Comparison of ENCODE assay signal across 16 cellular contexts in the genomic region with DNA sequence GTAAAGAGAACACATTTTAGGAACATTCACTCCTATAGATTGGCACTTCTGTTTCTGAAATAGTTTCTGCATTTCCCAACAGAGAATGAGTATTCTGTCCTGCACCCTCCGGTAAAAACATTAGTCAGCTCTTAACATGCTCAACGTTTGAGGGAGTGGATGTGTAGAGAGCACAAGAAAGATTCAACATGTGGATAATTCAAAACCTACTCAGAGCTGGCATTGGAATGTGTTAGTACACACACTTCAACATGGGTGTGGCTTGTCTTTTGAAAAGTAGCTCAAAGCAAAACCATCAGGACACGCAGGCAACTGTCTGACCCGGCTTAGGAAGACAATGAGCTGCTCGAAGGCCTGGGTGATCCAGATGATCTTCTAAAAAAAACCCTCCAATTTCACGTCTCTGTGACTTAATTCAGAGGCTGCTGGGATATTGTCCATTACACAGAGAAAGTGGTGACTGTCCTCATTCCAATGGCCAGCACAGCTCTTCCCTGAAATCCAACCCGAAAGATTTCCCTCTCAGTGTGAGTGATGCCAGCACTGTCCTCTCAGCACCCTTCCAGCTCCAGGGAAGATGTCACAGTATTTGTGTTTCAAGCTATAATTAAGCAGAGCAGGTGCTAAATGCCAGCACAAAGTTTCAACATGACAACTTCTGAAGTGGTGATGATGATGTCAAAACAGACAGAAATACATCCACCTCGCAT. TPM values are rescaled to one million over a fixed set of nuclear protein-coding genes. Genes with fewer than 3 reads are reported as not detected.
DNase-seq lines count a peak whose midpoint lies in the region; ATAC-seq and TF ChIP-seq lines count a peak whose summit lies in the region.
"Had no signal": no experiment of that assay in that cellular context is flagged by ENCODE, and none has a peak within 500 bp of the region (broad histone marks: within the 10 kb centered on the region; RNA-seq: fewer than 3 reads in every experiment).

No MANE protein-coding gene starts in this region.

- ATAC-seq in HG03521 (IDR thresholded peaks at IDR 0.05; ENCODE audit: unreplicated experiment) = no peak
- ATAC-seq: naive thymus-derived CD8-positive, alpha-beta T cell; stimulated activated naive CD8-positive, alpha-beta T cell treated with anti-CD3 and anti-CD28 coated beads, Interleukin-15, Interleukin-2, amounts not matched to agents 100 U/mL and 50 U/mL, for 24 hours had no signal

- CTCF ChIA-PET in AG04450 (lab: Charles Lee) = interaction anchor here (1.3 kb wide), 1 partner anchor 275 kb away, joined by 6 read pairs; no protein-coding TSS in a partner anchor

- H3K9me3 ChIP-seq in AG04450 (ENCODE audit: control insufficient read depth, insufficient read depth, low read length) (no peaks in the 10 kb centered on the region), muscle layer of duodenum (ENCODE audit: control insufficient read depth in 1 of 2, low read length in 2 of 2) (no peaks in the 10 kb centered on the region)

- H3K36me3 ChIP-seq in muscle layer of duodenum (ENCODE audit: control insufficient read depth in 1 of 2, insufficient read depth in 2 of 2, low read length in 2 of 2) = no peaks in the 10 kb centered on the region

- no peak for DNase-seq in AG04450 (ENCODE audit: low read depth, low spot score)
- DNase-seq in LoVo (ENCODE audit: low spot score) = peak; percentile 18
- peak; percentile 36 for DNase-seq in dedifferentiated amniotic fluid mesenchymal stem cell (ENCODE audit: extremely low spot score)
- no peak for DNase-seq in stimulated activated CD8-positive, alpha-beta memory T cell treated with anti-CD3 and anti-CD28 coated beads, Interleukin-4, amount 100 ng/mL, for 48 hours
- no peak for DNase-seq in foreskin melanocyte
- DNase-seq in NCI-H1694 (lab: John Stamatoyannopoulos, UW) = no peak
- DNase-seq: activated CD4-positive, alpha-beta T cell treated with anti-CD3 and anti-CD28 coated beads, Interleukin-2, amount 10 ng/mL, durations not matched to agents 7 days and 5 days; activated gamma-delta T cell; MM.1S; naive thymus-derived CD8-positive, alpha-beta T cell; NCI-H526; stimulated activated CD4-positive, alpha-beta T cell treated with anti-CD3 and anti-CD28 coated beads, Interleukin-15, amount 100 ng/mL, for 24 hours; stimulated activated naive CD8-positive, alpha-beta T cell treated with anti-CD3 and anti-CD28 coated beads, Interleukin-15, Interleukin-2, amounts not matched to agents 100 U/mL and 50 U/mL, for 24 hours; T-helper 1 cell had no signal

- H3K4me1 ChIP-seq in muscle layer of duodenum (ENCODE audit: control insufficient read depth in 1 of 2, insufficient read depth in 2 of 2, low read length in 2 of 2) = peaks cover 0 to 4% of the 10 kb centered on the region in 2 donors

- H3K27ac ChIP-seq in AG04450 (ENCODE audit: low read depth, low read length) = peak overlapping the region; percentile 32
- peak overlapping the region; percentile 2 for H3K27ac ChIP-seq in muscle layer of duodenum (ENCODE audit: low read length)

- POLR2A ChIA-PET in AG04450 (lab: Yijun Ruan, JAX) = interaction anchor here (0.6 to 1.2 kb wide), 2 partner anchors 9 to 338 kb away, joined by 3 read pairs; no protein-coding TSS in a partner anchor

- TF ChIP-seq CTCF in AG04450 (IDR thresholded peaks at IDR 0.05; ENCODE audit: low read depth, low read length) = no peak

- H3K4me3 ChIP-seq in AG04450 (ENCODE audit: low read depth, low read length) = no peak overlapping the region
- no peak overlapping the region for H3K4me3 ChIP-seq in muscle layer of duodenum (ENCODE audit: low read depth in 1 of 2, low read length in 2 of 2)

- H3K27me3 ChIP-seq in AG04450 (ENCODE audit: control insufficient read depth, insufficient read depth, low read length) (no peaks in the 10 kb centered on the region), muscle layer of duodenum (ENCODE audit: low read depth, low read length) (no peaks in the 10 kb centered on the region)

RNA-seq across cellular contexts. Expression of a gene that starts 18.1 kb away (rescaled TPM):
- polyA plus RNA-seq in AG04450 (2011; rRNA removed) = 424 and 530 TPM in 2 replicates
- polyA minus RNA-seq in AG04450 (2011; rRNA and poly(A)+ RNA removed) = 904 and 984 TPM in 2 replicates

Comparison
In these comparisons a context has a peak if more than half of its experiments do, and no peak if none do; other contexts are left out.
1. DNase-seq: peak in LoVo (single experiment) and dedifferentiated amniotic fluid mesenchymal stem cell (single experiment); none in AG04450 (single experiment), stimulated activated CD8-positive, alpha-beta memory T cell treated with anti-CD3 and anti-CD28 coated beads, Interleukin-4, amount 100 ng/mL, for 48 hours (single experiment), foreskin melanocyte (single experiment) and NCI-H1694 (single experiment).